ENCODE assay signal across 17 cellular contexts in the genomic region with DNA sequence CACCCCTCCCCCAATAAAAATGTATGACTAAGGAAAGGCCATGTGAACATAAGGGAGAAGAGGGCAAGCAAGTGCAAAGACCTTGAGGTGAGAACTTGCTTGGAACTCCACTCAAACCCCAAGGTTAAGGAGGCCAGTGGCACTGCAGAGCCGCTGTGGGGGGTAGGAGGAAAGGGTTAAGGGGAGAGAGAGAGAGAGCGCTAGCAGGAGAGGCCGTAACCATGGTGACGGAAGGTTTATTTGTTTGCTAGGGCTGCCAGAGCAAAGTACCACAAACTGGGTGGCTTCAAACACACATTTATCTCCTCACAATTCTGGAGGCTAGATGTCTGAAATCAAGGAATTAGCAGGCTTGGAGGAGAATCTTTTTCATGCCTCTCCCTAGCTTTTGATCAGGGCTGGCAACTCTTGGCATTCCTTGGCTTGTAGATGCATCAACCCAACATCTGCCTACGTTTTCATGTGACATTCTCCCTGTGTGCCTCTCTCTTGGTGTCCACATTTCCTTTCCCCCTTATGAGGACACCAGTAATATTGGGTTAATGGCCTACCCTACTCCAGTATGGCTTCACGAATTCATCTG. TPM values are rescaled to one million over a fixed set of nuclear protein-coding genes. Genes with fewer than 3 reads are reported as not detected.
DNase-seq lines count a peak whose midpoint lies in the region; ATAC-seq, FAIRE-seq and TF ChIP-seq lines count a peak whose summit lies in the region.
"Had no signal": no experiment of that assay in that cellular context is flagged by ENCODE, and none has a peak within 500 bp of the region (broad histone marks: within the 10 kb centered on the region; RNA-seq: fewer than 3 reads in every experiment).

No MANE protein-coding gene starts in this region.

- no peaks in the 10 kb centered on the region for H3K36me3 ChIP-seq in pancreas
- H3K36me3 ChIP-seq: left ventricle myocardium inferior had no signal

- 24 to 34% methylated on average over 6 of the region's 6 CpGs for WGBS in pancreas, 2 donors

- intact Hi-C loops in pancreas (cut with DNase I) = no loop called here

- FAIRE-seq in pancreas (lab: Jason Lieb, UNC) = no peak
- FAIRE-seq: RCC 7860 had no signal

- no peak for TF ChIP-seq CTCF in pancreas (IDR thresholded peaks at IDR 0.05)

- H3K9me3 ChIP-seq in pancreas = no peaks in the 10 kb centered on the region

- H3K4me3 ChIP-seq in pancreas = no peak overlapping the region
- H3K4me3 ChIP-seq: coronary artery, left ventricle myocardium inferior had no signal

- DNase-seq in NCI-H1436 (lab: John Stamatoyannopoulos, UW) (peak; percentile 14), NCI-H1436 treated with DMSO at 0.1 percent for 48 hours (lab: John Stamatoyannopoulos, UW) (no peak), NCI-H526 (lab: John Stamatoyannopoulos, UW) (peak; percentile 44 to 72), iPS DF 19.7 (ENCODE audit: low read depth, low spot score) (peak; percentile 72), pancreas (peak in 1 of 6 donors; percentile 26), hippocampal formation (lab: John Stamatoyannopoulos, UW) (no peak), GDM1 (lab: John Stamatoyannopoulos, UW) (no peak)
- DNase-seq: activated CD8-positive, alpha-beta T cell treated with anti-CD3 and anti-CD28 coated beads, Interleukin-2, amount 10 ng/mL, durations not matched to agents 7 days and 5 days; anterior cingulate cortex; CD4-positive, CD25-positive, alpha-beta regulatory T cell; head of caudate nucleus; left ventricle myocardium inferior; NCI-H446 treated with DMSO at 0.1 percent for 48 hours; retina had no signal

- ATAC-seq in pancreas (peak in 3 of 4 donors; percentile 48 to 79 (median 60)), HG03135 (IDR thresholded peaks at IDR 0.05; ENCODE audit: unreplicated experiment) (no peak)
- ATAC-seq: activated CD8-positive, alpha-beta T cell treated with anti-CD3 and anti-CD28 coated beads, Interleukin-2, amount 10 ng/mL, durations not matched to agents 7 days and 5 days had no signal

- no peaks in the 10 kb centered on the region for H3K27me3 ChIP-seq in pancreas

- H3K4me1 ChIP-seq in pancreas = no peaks in the 10 kb centered on the region

- H3K27ac ChIP-seq in pancreas = no peak overlapping the region
- H3K27ac ChIP-seq: coronary artery, left ventricle myocardium inferior had no signal

RNA-seq across cellular contexts. Expression of a gene that starts 35.2 kb away (rescaled TPM):
- 10 to 100 TPM; 11.7 to 20.7 (median 17.8) TPM for total RNA-seq in pancreas
- polyA plus RNA-seq in pancreas = 10 to 100 TPM; 25.0 to 37.4 TPM

Comparison
In these comparisons a context has a peak if more than half of its experiments do, and no peak if none do; other contexts are left out.
1. DNase-seq: peak in NCI-H1436 (single experiment), NCI-H526 (2 of 2) and iPS DF 19.7 (single experiment); none in NCI-H1436 treated with DMSO at 0.1 percent for 48 hours (single experiment), hippocampal formation (0 of 2) and GDM1 (single experiment).